24 cellular contexts compared by ENCODE assay signal in genomic region chr6:51594981-51595380, GRCh38.
"Had no signal": no experiment of that assay in that cellular context is flagged by ENCODE, and none has a peak within 500 bp of the region (broad histone marks: within the 10 kb centered on the region; RNA-seq: fewer than 3 reads in every experiment).

No MANE protein-coding gene starts in this region.

- H3K4me3 ChIP-seq: K562, SJSA1, SK-N-MC had no signal

- H3K36me3 Mint-ChIP-seq: IgD-negative memory B cell had no signal

- H3K27me3 Mint-ChIP-seq: IgD-negative memory B cell had no signal

- ATAC-seq: K562 had no signal

- H3K4me1 ChIP-seq: SJSA1 had no signal

- H3K9me3 ChIP-seq: SJSA1 had no signal

- H3K4me2 ChIP-seq: KMS-11 had no signal

- H3K4me3 Mint-ChIP-seq: IgD-negative memory B cell had no signal

- H3K36me3 ChIP-seq: SJSA1 had no signal

- DNase-seq: Kasumi-1, NCI-H1092, NCI-H1105 treated with DMSO at 0.1 percent for 48 hours, NCI-H1417 treated with DMSO at 0.1 percent for 48 hours, NCI-H146, NCI-H1694 treated with DMSO at 0.1 percent for 48 hours, NCI-H1930, NCI-H2081, NCI-H2107, NCI-H2227 treated with DMSO at 0.1 percent for 48 hours, NCI-H446, NCI-H510A, NCI-H524 treated with DMSO at 0.1 percent for 48 hours, NCI-H69, NCI-H774, Right ventricle myocardium superior, RPMI8226, SIG-M5 had no signal

- H3K4me1 Mint-ChIP-seq: IgD-negative memory B cell had no signal

- H3K27ac ChIP-seq: HL-60, KMS-11, SJSA1, SK-N-MC had no signal

- H3K9ac ChIP-seq: KMS-11 had no signal

- H3K27ac Mint-ChIP-seq: IgD-negative memory B cell had no signal
